Comparison of ENCODE assay signal across 9 cellular contexts in the genomic region with DNA sequence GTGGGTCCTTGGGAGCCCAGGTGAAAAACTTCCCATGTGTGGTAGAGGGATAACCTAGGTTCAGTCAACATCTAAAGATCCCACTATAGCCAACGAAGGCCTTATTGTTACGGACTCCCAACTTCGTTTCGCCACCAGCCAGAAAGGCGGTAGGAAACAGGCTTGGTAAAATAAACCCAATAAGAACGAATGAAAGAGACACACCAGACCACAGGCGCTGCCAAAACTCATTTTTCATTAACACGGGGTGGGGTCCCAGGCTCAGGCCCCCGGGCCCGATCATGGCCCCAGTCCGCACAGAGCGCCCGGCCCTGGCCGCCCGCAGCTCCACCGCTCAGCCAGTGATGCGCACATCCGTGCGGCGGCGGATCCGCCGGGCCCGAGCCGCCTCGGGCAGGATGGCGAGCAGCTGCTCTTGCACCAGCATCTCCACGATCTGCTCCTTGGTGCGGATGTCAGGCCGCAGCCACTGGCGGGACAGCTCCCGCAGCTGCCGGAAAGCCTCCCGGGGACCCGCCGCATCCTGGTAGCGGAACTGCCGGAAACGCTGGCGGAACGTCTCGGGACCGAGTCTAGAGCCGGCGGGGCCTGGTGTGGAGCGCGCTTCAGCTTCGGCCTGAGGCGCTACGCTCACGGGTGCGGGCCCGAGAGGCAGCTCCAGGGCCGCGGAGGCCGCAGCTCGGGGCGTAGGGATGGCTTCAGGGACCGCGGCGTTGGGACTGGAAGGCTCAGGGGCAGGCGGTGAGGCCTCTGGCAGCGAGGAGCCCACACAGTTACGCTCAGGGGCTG. TPM values are rescaled to one million over a fixed set of nuclear protein-coding genes. Genes with fewer than 3 reads are reported as not detected.
A peak's percentile ranks its signal among the peaks of the same experiment; 100 is the strongest.
DNase-seq lines count a peak whose midpoint lies in the region; ATAC-seq, FAIRE-seq and TF ChIP-seq lines count a peak whose summit lies in the region.
"Had no signal": no experiment of that assay in that cellular context is flagged by ENCODE, and none has a peak within 500 bp of the region (broad histone marks: within the 10 kb centered on the region; RNA-seq: fewer than 3 reads in every experiment).

No MANE protein-coding gene starts in this region.

- H3K9me3 ChIP-seq in HepG2 (ENCODE audit: low read length) = no peaks in the 10 kb centered on the region

- peaks cover 18% of the 10 kb centered on the region for H3K79me2 ChIP-seq in HepG2 (ENCODE audit: insufficient read depth, low read length)

- DNase-seq in Daoy (ENCODE audit: low read depth) (peak; percentile 45), M059J (ENCODE audit: low read depth) (peak; percentile 54), choroid plexus epithelial cell (ENCODE audit: low read depth) (peak; percentile 56), HepG2 (ENCODE audit: low spot score) (no peak), NCI-H1436 (lab: John Stamatoyannopoulos, UW) (no peak)
- peak; percentile 75 for DNase-seq in activated CD4-positive, alpha-beta T cell treated with anti-CD3 and anti-CD28 coated beads for 48 hours
- peak; percentile 28 to 46 (median 30) for DNase-seq in stimulated activated CD4-positive, alpha-beta T cell treated with anti-CD3 and anti-CD28 coated beads, TNF-alpha, amount 100 ng/mL, for 1 hour (ENCODE audit: low read depth in 3 of 3, low spot score in 1 of 3)

- TF ChIP-seq RAD21 in HepG2 (CRISPR knock-in tag; IDR thresholded peaks at IDR 0.05) = no peak

- H3K4me3 ChIP-seq in choroid plexus epithelial cell (ENCODE audit: low read depth, low read length) = peak overlapping the region; percentile 99
- peak overlapping the region; percentile 86 to 99 (median 97) for H3K4me3 ChIP-seq in HepG2 (replicated peaks in 1 of 3; ENCODE audit: insufficient read depth in 1 of 3, low read depth in 2 of 3, low read length in 3 of 3)

- no peaks in the 10 kb centered on the region; a peak in 1 of 5 replicates for H3K27me3 ChIP-seq in HepG2 (ENCODE audit: control insufficient read depth in 1 of 2, insufficient read depth in 2 of 2, low read length in 2 of 2)

- H4K20me1 ChIP-seq in HepG2 (ENCODE audit: insufficient read depth, low read length) = peaks cover 5% of the 10 kb centered on the region; the same call in 1 of the 2 replicates

- BruUV-seq in HepG2 (replicated peaks; lab: Mats Ljungman, UMichigan) = TSS peak; percentile 71

- peak overlapping the region; percentile 87 for H3K4me2 ChIP-seq in HepG2 (ENCODE audit: low read depth, low read length)

- in situ Hi-C loops in HepG2 (cut with HindIII; ENCODE audit: extremely low pct_ligation_motif_present, low pct_unique_long_range_greater_than_20kb) = no loop called here

- TF ChIP-seq EP300 in HepG2 (IDR thresholded peaks at IDR 0.05; ENCODE audit: low read depth in 2 of 2, low read length in 2 of 2) (no peak), HepG2 (CRISPR knock-in tag; IDR thresholded peaks at IDR 0.05; ENCODE audit: borderline replicate concordance) (no peak)

- POLR2A ChIA-PET in HepG2 (lab: Yijun Ruan, JAX) = interaction anchor here (0.7 to 4.3 kb wide), 59 partner anchors 8 to 1960 kb away, joined by 3 to 72 read pairs (median 5); partner anchors contain the start of genes AAR2, CEP250, EIF6 and ERGIC3

- WGBS in HepG2 (ENCODE audit: low lambda C conversion rate) = 1% methylated on average over 54 of the region's 64 CpGs

- peaks cover 0 to 1% of the 10 kb centered on the region in 2 experiments; a peak in 1 of 5 replicates for H3K36me3 ChIP-seq in HepG2 (replicated peaks in 1 of 2; ENCODE audit: control insufficient read depth in 1 of 2, insufficient read depth in 2 of 2, low read length in 2 of 2)

- no peak for TF ChIP-seq POLR2A in HepG2 (IDR thresholded peaks at IDR 0.05; ENCODE audit: insufficient read depth in 1 of 2, low read depth in 2 of 2, low read length in 2 of 2)

- no peak for FAIRE-seq in HepG2 (lab: Jason Lieb, UNC)
- FAIRE-seq: colon had no signal

- H3K9ac ChIP-seq in HepG2 (ENCODE audit: insufficient read depth, low read depth, low read length) = peak overlapping the region; percentile 99

- ATAC-seq in GM21825 (IDR thresholded peaks at IDR 0.05; ENCODE audit: unreplicated experiment) (peak; percentile 22), HepG2 (peak; percentile 50)

- H2AFZ ChIP-seq in HepG2 (ENCODE audit: low read length) = no peak overlapping the region

- H3K4me1 ChIP-seq in HepG2 (ENCODE audit: insufficient read depth, low read length) = peaks cover 28% of the 10 kb centered on the region

- no peak for TF ChIP-seq CTCF in choroid plexus epithelial cell (conservative IDR thresholded peaks at IDR 0.05; ENCODE audit: low read depth, low read length)
- TF ChIP-seq CTCF in HepG2 (CRISPR knock-in tag; IDR thresholded peaks at IDR 0.05) = no peak

- CTCF ChIA-PET in HepG2 (lab: Yijun Ruan, JAX; ENCODE audit: low intra/inter-chr PET ratio, low total read pairs) = interaction anchor here (1.0 to 1.5 kb wide), 3 partner anchors 21 to 185 kb away, joined by 5 to 7 read pairs (median 6); no protein-coding TSS in a partner anchor

- intact Hi-C loops in HepG2 (cut with micrococcal nuclease; ENCODE audit: unreplicated experiment) = no loop called here

- peak overlapping the region; percentile 97 for H3K27ac ChIP-seq in HepG2 (ENCODE audit: extremely low read length, insufficient read depth, low read length)

TF ChIP-seq in HepG2, 621 proteins besides CTCF, POLR2A, EP300 and RAD21 (continues in another document):
- TF ChIP-seq, protein P1, sequence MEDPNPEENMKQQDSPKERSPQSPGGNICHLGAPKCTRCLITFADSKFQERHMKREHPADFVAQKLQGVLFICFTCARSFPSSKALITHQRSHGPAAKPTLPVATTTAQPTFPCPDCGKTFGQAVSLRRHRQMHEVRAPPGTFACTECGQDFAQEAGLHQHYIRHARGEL (CRISPR knock-in tag; IDR thresholded peaks at IDR 0.05) = no peak

RNA-seq across cellular contexts. Expression of gene SCAND1, which starts 0.7 kb away (rescaled TPM):
- 81.1 and 93.9 TPM in 2 replicates for total RNA-seq in Daoy (2014; rRNA removed; shearing (Covaris generic))
- 106 and 107 TPM in 2 replicates for total RNA-seq in M059J (2014; rRNA removed; shearing (Covaris generic))
- 86.3 and 109 TPM in 2 replicates for total RNA-seq in HepG2 (2016; rRNA removed; fragmentation: Illumina TruSeq; extraction: Trizol)
- 35.8 and 45.6 TPM in 2 replicates for total RNA-seq in HepG2 (2016; cell fraction: cytosol; rRNA removed; fragmentation: Illumina TruSeq; extraction: Trizol; ENCODE audit: low read depth)
- total RNA-seq in HepG2 (2016; cell fraction: insoluble cytoplasmic fraction; rRNA removed; fragmentation: Illumina TruSeq; extraction: Trizol) = 84.6 and 104 TPM in 2 replicates
- total RNA-seq in HepG2 (2016; cell fraction: membrane; rRNA removed; fragmentation: Illumina TruSeq; extraction: Trizol) = 37.7 and 45.1 TPM in 2 replicates
- 33.5 and 37.6 TPM in 2 replicates for total RNA-seq in HepG2 (2016; cell fraction: nucleus; rRNA removed; fragmentation: Illumina TruSeq; extraction: Trizol)
- polyA plus RNA-seq in HepG2 (2011; rRNA removed) = 19.3 and 25.5 TPM in 2 replicates
- 23.9 and 54.3 TPM in 2 replicates for polyA plus RNA-seq in HepG2 (2011; cell fraction: cytosol; rRNA removed)
- 51.9 and 57.0 TPM in 2 replicates for polyA plus RNA-seq in HepG2 (2011; cell fraction: nucleus; rRNA removed)
- 21.2 and 23.7 TPM in 2 replicates for polyA plus RNA-seq in HepG2 (2012)
- 35.0 and 35.6 TPM in 2 replicates for polyA plus RNA-seq in HepG2 (2016; cell fraction: cytosol; fragmentation: Illumina TruSeq; extraction: Trizol; ENCODE audit: low read depth)
- polyA plus RNA-seq in HepG2 (2016; cell fraction: insoluble cytoplasmic fraction; fragmentation: Illumina TruSeq; extraction: Trizol; ENCODE audit: low read depth) = 80.7 and 95.3 TPM in 2 replicates
- 26.0 and 27.7 TPM in 2 replicates for polyA plus RNA-seq in HepG2 (2016; cell fraction: membrane; fragmentation: Illumina TruSeq; extraction: Trizol; ENCODE audit: low read depth)
- polyA plus RNA-seq in HepG2 (2016; cell fraction: nucleus; fragmentation: Illumina TruSeq; extraction: Trizol; ENCODE audit: insufficient read depth, low read depth) = 59.0 and 66.7 TPM in 2 replicates
- polyA minus RNA-seq in HepG2 (2011; rRNA and poly(A)+ RNA removed; ENCODE audit: low replicate concordance) = 4.2 and 28.6 TPM in 2 replicates
- polyA minus RNA-seq in HepG2 (2011; cell fraction: cytosol; rRNA and poly(A)+ RNA removed) = 37.4 and 37.9 TPM in 2 replicates
- polyA minus RNA-seq in HepG2 (2011; cell fraction: nucleus; rRNA and poly(A)+ RNA removed) = 10.8 and 19.3 TPM in 2 replicates

RNA-seq across cellular contexts. Expression of gene CNBD2, which starts 14.8 kb away (rescaled TPM):
- total RNA-seq in Daoy (2014; rRNA removed; shearing (Covaris generic)) = 3.5 and 8.1 TPM in 2 replicates
- 2.1 and 5.5 TPM in 2 replicates for total RNA-seq in M059J (2014; rRNA removed; shearing (Covaris generic))
- 12.4 and 13.8 TPM in 2 replicates for total RNA-seq in HepG2 (2016; rRNA removed; fragmentation: Illumina TruSeq; extraction: Trizol)
- total RNA-seq in HepG2 (2016; cell fraction: cytosol; rRNA removed; fragmentation: Illumina TruSeq; extraction: Trizol; ENCODE audit: low read depth) = 12.1 and 21.0 TPM in 2 replicates
- total RNA-seq in HepG2 (2016; cell fraction: insoluble cytoplasmic fraction; rRNA removed; fragmentation: Illumina TruSeq; extraction: Trizol) = 12.3 and 13.6 TPM in 2 replicates
- total RNA-seq in HepG2 (2016; cell fraction: membrane; rRNA removed; fragmentation: Illumina TruSeq; extraction: Trizol) = 17.3 and 23.9 TPM in 2 replicates
- 10.0 and 11.4 TPM in 2 replicates for total RNA-seq in HepG2 (2016; cell fraction: nucleus; rRNA removed; fragmentation: Illumina TruSeq; extraction: Trizol)
- polyA plus RNA-seq in HepG2 (2011; rRNA removed) = 22.8 and 23.4 TPM in 2 replicates
- polyA plus RNA-seq in HepG2 (2011; cell fraction: cytosol; rRNA removed) = 21.1 and 24.5 TPM in 2 replicates
- polyA plus RNA-seq in HepG2 (2011; cell fraction: nucleus; rRNA removed) = 18.7 and 23.9 TPM in 2 replicates
- polyA plus RNA-seq in HepG2 (2012) = 12.3 and 14.5 TPM in 2 replicates
- 19.5 and 24.0 TPM in 2 replicates for polyA plus RNA-seq in HepG2 (2016; cell fraction: cytosol; fragmentation: Illumina TruSeq; extraction: Trizol; ENCODE audit: low read depth)
- 15.6 and 19.5 TPM in 2 replicates for polyA plus RNA-seq in HepG2 (2016; cell fraction: insoluble cytoplasmic fraction; fragmentation: Illumina TruSeq; extraction: Trizol; ENCODE audit: low read depth)
- 18.5 and 22.3 TPM in 2 replicates for polyA plus RNA-seq in HepG2 (2016; cell fraction: membrane; fragmentation: Illumina TruSeq; extraction: Trizol; ENCODE audit: low read depth)
- 16.4 and 20.6 TPM in 2 replicates for polyA plus RNA-seq in HepG2 (2016; cell fraction: nucleus; fragmentation: Illumina TruSeq; extraction: Trizol; ENCODE audit: insufficient read depth, low read depth)
- polyA minus RNA-seq in HepG2 (2011; rRNA and poly(A)+ RNA removed; ENCODE audit: low replicate concordance) = 2.0 and 5.3 TPM in 2 replicates
- polyA minus RNA-seq in HepG2 (2011; cell fraction: cytosol; rRNA and poly(A)+ RNA removed) = 4.2 and 5.2 TPM in 2 replicates
- polyA minus RNA-seq in HepG2 (2011; cell fraction: nucleus; rRNA and poly(A)+ RNA removed) = 7.7 and 8.5 TPM in 2 replicates

Comparison
In these comparisons a context has a peak if more than half of its experiments do, and no peak if none do; other contexts are left out.
1. DNase-seq: peak in Daoy (single experiment), M059J (single experiment), activated CD4-positive, alpha-beta T cell treated with anti-CD3 and anti-CD28 coated beads for 48 hours (single experiment), choroid plexus epithelial cell (single experiment) and stimulated activated CD4-positive, alpha-beta T cell treated with anti-CD3 and anti-CD28 coated beads, TNF-alpha, amount 100 ng/mL, for 1 hour (3 of 3); none in HepG2 (single experiment) and NCI-H1436 (single experiment).